ENCODE assay signal across 8 cellular contexts in the genomic region with DNA sequence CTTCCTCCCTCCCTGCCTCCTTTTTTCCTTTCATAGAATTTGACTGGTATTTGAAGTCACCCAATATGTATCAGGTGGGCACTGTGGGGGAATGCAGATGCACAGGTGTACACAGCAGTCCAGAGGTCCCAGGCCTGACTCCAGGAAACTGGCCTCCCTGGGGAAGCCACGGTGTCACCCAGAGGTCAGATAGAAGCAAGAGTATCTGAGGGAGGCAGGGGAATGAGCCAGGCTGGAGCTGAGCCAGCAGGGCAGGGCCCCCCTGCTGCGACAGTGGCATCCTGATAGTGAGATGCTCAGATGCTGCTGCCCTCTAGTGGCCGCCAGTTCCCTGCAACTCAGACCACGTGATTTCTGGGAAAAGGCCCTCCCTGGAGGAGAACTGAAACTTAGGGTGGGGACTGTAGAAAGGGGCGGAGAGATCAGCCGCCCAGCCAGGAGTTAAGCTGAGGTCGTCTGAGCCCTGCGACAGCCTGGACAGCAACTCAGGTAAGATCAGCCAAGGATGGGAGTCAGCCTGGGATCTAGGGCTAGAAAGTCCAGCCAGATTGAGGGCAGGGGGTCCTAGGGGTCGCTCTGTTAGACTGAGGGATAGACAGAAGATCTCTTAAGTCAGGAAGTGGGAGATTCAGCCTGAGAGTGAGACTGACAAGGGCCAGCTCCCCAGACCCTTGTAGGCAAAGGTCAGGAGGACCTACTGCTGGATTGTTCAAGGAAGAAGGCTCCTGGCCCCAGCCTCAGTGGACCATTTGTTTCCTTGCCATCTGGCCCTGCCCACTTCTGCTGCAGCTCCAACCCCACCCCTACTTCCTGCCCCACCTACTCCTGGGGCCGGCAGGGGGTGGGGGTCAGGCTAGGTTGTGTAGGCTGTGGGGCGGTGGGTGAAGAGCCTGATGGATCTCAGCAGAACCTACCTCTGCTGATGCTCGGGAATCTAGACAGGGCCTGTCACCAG. TPM values are rescaled to one million over a fixed set of nuclear protein-coding genes. Genes with fewer than 3 reads are reported as not detected.
DNase-seq lines count a peak whose midpoint lies in the region; FAIRE-seq and TF ChIP-seq lines count a peak whose summit lies in the region.

A gene with protein sequence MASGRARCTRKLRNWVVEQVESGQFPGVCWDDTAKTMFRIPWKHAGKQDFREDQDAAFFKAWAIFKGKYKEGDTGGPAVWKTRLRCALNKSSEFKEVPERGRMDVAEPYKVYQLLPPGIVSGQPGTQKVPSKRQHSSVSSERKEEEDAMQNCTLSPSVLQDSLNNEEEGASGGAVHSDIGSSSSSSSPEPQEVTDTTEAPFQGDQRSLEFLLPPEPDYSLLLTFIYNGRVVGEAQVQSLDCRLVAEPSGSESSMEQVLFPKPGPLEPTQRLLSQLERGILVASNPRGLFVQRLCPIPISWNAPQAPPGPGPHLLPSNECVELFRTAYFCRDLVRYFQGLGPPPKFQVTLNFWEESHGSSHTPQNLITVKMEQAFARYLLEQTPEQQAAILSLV (plus strand): TSS at position 416 of the 955 bp plus-strand sequence. CDS start 880 bp downstream, outside the sequence.

- H3K27me3 ChIP-seq in H7 (ENCODE audit: control insufficient read depth, insufficient read depth, low read length) = no peaks in the 10 kb centered on the region
- H3K27me3 ChIP-seq in Loucy (ENCODE audit: insufficient read depth, low read length, poor library complexity, severe bottlenecking) = no peaks in the 10 kb centered on the region

- peaks cover 13% of the 10 kb centered on the region for H3K4me1 ChIP-seq in Loucy (ENCODE audit: insufficient read depth, low read length, poor library complexity, severe bottlenecking)

- peak within 1 kb of the TSS; percentile 41 for H3K4me3 ChIP-seq in H7 (ENCODE audit: insufficient read depth, low read depth, low read length)
- peak within 1 kb of the TSS; percentile 82 for H3K4me3 ChIP-seq in Loucy (ENCODE audit: low read length, poor library complexity, severe bottlenecking)
- peak within 1 kb of the TSS; percentile 91 for H3K4me3 ChIP-seq in fibroblast of pulmonary artery (replicated peaks; ENCODE audit: low read depth, low read length)

- H3K9me2 ChIP-seq in Loucy (replicated peaks; ENCODE audit: low read depth, low read length) = no peaks in the 10 kb centered on the region

- peak within 1 kb of the TSS; percentile 44; the same call in 1 of the 2 replicates for H2AFZ ChIP-seq in Loucy (ENCODE audit: low read length)

- DNase-seq in H7 (peak; percentile 98), fibroblast of pulmonary artery (ENCODE audit: low read depth) (peak; percentile 96)
- peak; percentile 95 for DNase-seq in activated T-helper 9 cell treated with anti-CD3 and anti-CD28 coated beads, Interleukin-2, amount 50 U/mL, for 16 hours (ENCODE audit: low read depth)

- H4K20me1 ChIP-seq in Loucy (ENCODE audit: insufficient read depth, low read length, poor library complexity, severe bottlenecking) = no peaks in the 10 kb centered on the region

- TF ChIP-seq CTCF in Loucy (conservative IDR thresholded peaks at IDR 0.05; ENCODE audit: low read length) (peak; percentile 95), fibroblast of pulmonary artery (IDR thresholded peaks at IDR 0.05; ENCODE audit: low read length, missing control alignments) (peak; percentile 89), nephron (IDR thresholded peaks at IDR 0.05; ENCODE audit: unreplicated experiment in 3 of 3) (peak; percentile 94 to 96 (median 95))

- H3K9ac ChIP-seq in Loucy (ENCODE audit: low read depth, low read length, poor library complexity, severe bottlenecking) = peak within 1 kb of the TSS; percentile 73

- H3F3A ChIP-seq in Loucy (ENCODE audit: low read depth) = no peaks in the 10 kb centered on the region; the same call in 1 of the 2 replicates

- H3K36me3 ChIP-seq in H7 (replicated peaks; ENCODE audit: control insufficient read depth, insufficient read depth, low read length) = peaks cover 33% of the 10 kb centered on the region
- H3K36me3 ChIP-seq in Loucy (ENCODE audit: insufficient read depth, low read length) = peaks cover 28% of the 10 kb centered on the region; the same call in 1 of the 2 replicates

- H3K4me1 Mint-ChIP-seq in nephron = peaks cover 16% of the 10 kb centered on the region
- peaks cover 51% of the 10 kb centered on the region for H3K4me1 Mint-ChIP-seq in stimulated activated naive CD8-positive, alpha-beta T cell treated with anti-CD3 and anti-CD28 coated beads, Interleukin-15, Interleukin-2, amounts not matched to agents 100 ng/mL and 50 ng/mL, for 24 hours (ENCODE audit: low read depth)

- H3K4me2 ChIP-seq in Loucy (ENCODE audit: low read depth, low read length, poor library complexity, severe bottlenecking) = peak within 1 kb of the TSS; percentile 84

- peak; percentile 91 for FAIRE-seq in G401.6 (lab: Jason Lieb, UNC)

- H3K36me3 Mint-ChIP-seq in nephron (ENCODE audit: low read depth) = peaks cover 57% of the 10 kb centered on the region
- peaks cover 80% of the 10 kb centered on the region for H3K36me3 Mint-ChIP-seq in stimulated activated naive CD8-positive, alpha-beta T cell treated with anti-CD3 and anti-CD28 coated beads, Interleukin-15, Interleukin-2, amounts not matched to agents 100 ng/mL and 50 ng/mL, for 24 hours (ENCODE audit: low read depth)

- TF ChIP-seq POLR2A in Raji (IDR thresholded peaks at IDR 0.05; ENCODE audit: insufficient read depth, low read depth, low read length) = peak; percentile 71

- H3K4me3 Mint-ChIP-seq in nephron = peak within 1 kb of the TSS; percentile 91 to 96 (median 93)
- peak within 1 kb of the TSS; percentile 97 for H3K4me3 Mint-ChIP-seq in stimulated activated naive CD8-positive, alpha-beta T cell treated with anti-CD3 and anti-CD28 coated beads, Interleukin-15, Interleukin-2, amounts not matched to agents 100 ng/mL and 50 ng/mL, for 24 hours

- H3K79me2 ChIP-seq in Loucy (ENCODE audit: insufficient read depth, low read length) = peaks cover 9% of the 10 kb centered on the region; the same call in 1 of the 2 replicates

- H3K27me3 Mint-ChIP-seq in nephron (ENCODE audit: low read depth) = no peaks in the 10 kb centered on the region
- H3K27me3 Mint-ChIP-seq in stimulated activated naive CD8-positive, alpha-beta T cell treated with anti-CD3 and anti-CD28 coated beads, Interleukin-15, Interleukin-2, amounts not matched to agents 100 ng/mL and 50 ng/mL, for 24 hours = no peaks in the 10 kb centered on the region

- H3K9me3 Mint-ChIP-seq in nephron = no peaks in the 10 kb centered on the region
- no peaks in the 10 kb centered on the region for H3K9me3 Mint-ChIP-seq in stimulated activated naive CD8-positive, alpha-beta T cell treated with anti-CD3 and anti-CD28 coated beads, Interleukin-15, Interleukin-2, amounts not matched to agents 100 ng/mL and 50 ng/mL, for 24 hours

- no peaks in the 10 kb centered on the region for H3K9me3 ChIP-seq in Loucy (ENCODE audit: insufficient read depth, low read depth, low read length)

- H3K27ac Mint-ChIP-seq in nephron = peak within 1 kb of the TSS; percentile 90 to 96 (median 96)
- peak within 1 kb of the TSS; percentile 100 for H3K27ac Mint-ChIP-seq in stimulated activated naive CD8-positive, alpha-beta T cell treated with anti-CD3 and anti-CD28 coated beads, Interleukin-15, Interleukin-2, amounts not matched to agents 100 ng/mL and 50 ng/mL, for 24 hours

RNA-seq across cellular contexts. Expression of the gene that starts here (rescaled TPM):
- total RNA-seq in H7 (2014; rRNA removed; shearing (Covaris generic)) = 8.1 and 11.2 TPM in 2 replicates

Comparison
In these comparisons a context has a peak if more than half of its experiments do, and no peak if none do; other contexts are left out.
1. Peak in every context shown above with its lines: DNase-seq and H3K4me3 ChIP-seq.
2. H3K4me3 ChIP-seq: peak in every context shown above with its lines; median percentile 91 in fibroblast of pulmonary artery; 82 in Loucy; 41 in H7.